In the genomic region with DNA sequence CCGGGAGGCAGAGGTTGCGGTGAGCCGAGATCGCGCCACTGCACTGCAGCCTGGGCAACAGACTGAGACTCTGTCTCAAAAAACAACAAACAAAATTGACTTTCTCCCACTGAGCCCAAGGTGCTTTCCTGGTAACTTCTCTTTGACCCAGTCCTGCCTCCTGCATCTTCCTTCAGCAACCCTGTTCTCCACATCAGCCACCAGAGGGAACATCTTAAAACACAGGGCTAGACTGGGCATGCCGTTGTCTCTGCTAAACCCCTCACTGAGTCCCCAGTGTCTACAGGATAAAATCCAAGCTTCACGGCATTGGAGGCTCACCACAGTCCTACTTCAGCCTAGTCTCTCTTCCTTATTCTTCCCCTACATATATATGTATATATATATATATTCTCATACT, we compare ENCODE assay signal across 14 cellular contexts. TPM values are rescaled to one million over a fixed set of nuclear protein-coding genes. Genes with fewer than 3 reads are reported as not detected.
DNase-seq lines count a peak whose midpoint lies in the region; ATAC-seq, FAIRE-seq and TF ChIP-seq lines count a peak whose summit lies in the region.
"Had no signal": no experiment of that assay in that cellular context is flagged by ENCODE, and none has a peak within 500 bp of the region (broad histone marks: within the 10 kb centered on the region; RNA-seq: fewer than 3 reads in every experiment).

No MANE protein-coding gene starts in this region.

- no peak for TF ChIP-seq POLR2A in A549 (IDR thresholded peaks at IDR 0.05; ENCODE audit: low read length)

- FAIRE-seq in A549 (lab: Jason Lieb, UNC): no peak
- FAIRE-seq: endothelial cell of umbilical vein had no signal

- ATAC-seq in A549: peak; percentile 71 to 92; a peak in 5 of 6 replicates
- ATAC-seq in HG02970 (IDR thresholded peaks at IDR 0.05; ENCODE audit: low FRiP score, unreplicated experiment): no peak
- no peak for ATAC-seq in activated T-helper 17 cell treated with anti-CD3 and anti-CD28 coated beads, Interleukin-2, amount 50 U/mL, for 72 hours (replicated peaks)
- no peak for ATAC-seq in stimulated activated naive CD8-positive, alpha-beta T cell treated with anti-CD3 and anti-CD28 coated beads, Interleukin-15, Interleukin-2, amounts not matched to agents 100 U/mL and 50 U/mL, for 24 hours
- ATAC-seq: activated CD4-positive, CD25-positive, alpha-beta regulatory T cell treated with anti-CD3 and anti-CD28 coated beads, Interleukin-2, amount 50 U/mL, for 24 hours had no signal

- H3K27me3 Mint-ChIP-seq in activated T-helper 17 cell treated with anti-CD3 and anti-CD28 coated beads, Interleukin-2, amount 50 U/mL, for 72 hours: peaks cover 22% of the 10 kb centered on the region
- H3K27me3 Mint-ChIP-seq: activated naive CD8-positive, alpha-beta T cell had no signal

- TF ChIP-seq CTCF in A549 (IDR thresholded peaks at IDR 0.05): no peak
- TF ChIP-seq CTCF in fibroblast of villous mesenchyme (IDR thresholded peaks at IDR 0.05; ENCODE audit: insufficient read depth, low read depth, low read length): peak; percentile 34

- CTCF ChIA-PET in A549 (lab: Yijun Ruan, JAX): interaction anchor here (0.7 to 16.9 kb wide), 7 partner anchors 10 to 205 kb away, joined by 3 to 270 read pairs (median 16); no protein-coding TSS in a partner anchor

- TF ChIP-seq EP300 in A549 (IDR thresholded peaks at IDR 0.05): no peak

- peak in 1 of 2 experiments; percentile 33; a peak in 2 of 5 replicates for TF ChIP-seq RAD21 in A549 (conservative IDR thresholded peaks at IDR 0.05 in 1 of 2, IDR thresholded peaks at IDR 0.05 in 1 of 2)

- H3K4me1 ChIP-seq in A549: no peaks in the 10 kb centered on the region

- peak; percentile 41 to 50 for DNase-seq in A549 (ENCODE audit: low read depth in 1 of 2, low spot score in 1 of 2)
- peak; percentile 40 for DNase-seq in ELF-1 (ENCODE audit: low read depth, low spot score)
- DNase-seq in OCI-M1 (lab: John Stamatoyannopoulos, UW): peak; percentile 15
- DNase-seq in fibroblast of villous mesenchyme (ENCODE audit: low read depth): peak; percentile 5
- no peak for DNase-seq in T-helper 1 cell
- no peak for DNase-seq in stimulated activated naive CD8-positive, alpha-beta T cell treated with anti-CD3 and anti-CD28 coated beads, Interleukin-15, Interleukin-2, amounts not matched to agents 100 U/mL and 50 U/mL, for 24 hours
- DNase-seq: DMS79; sigmoid colon; stimulated activated CD8-positive, alpha-beta memory T cell treated with anti-CD3 and anti-CD28 coated beads, Interleukin-4, amount 100 ng/mL, for 48 hours had no signal

- H3K4me3 ChIP-seq in A549 (no peak overlapping the region), fibroblast of villous mesenchyme (ENCODE audit: low read depth, low read length) (no peak overlapping the region)
- H3K4me3 ChIP-seq: sigmoid colon had no signal

- no peak overlapping the region for H3K27ac Mint-ChIP-seq in activated T-helper 17 cell treated with anti-CD3 and anti-CD28 coated beads, Interleukin-2, amount 50 U/mL, for 72 hours
- H3K27ac Mint-ChIP-seq: activated naive CD8-positive, alpha-beta T cell had no signal

- WGBS in A549 (ENCODE audit: missing lambda C conversion rate): 56% methylated on average over 7 of the region's 7 CpGs

- H3K36me3 Mint-ChIP-seq in activated T-helper 17 cell treated with anti-CD3 and anti-CD28 coated beads, Interleukin-2, amount 50 U/mL, for 72 hours (ENCODE audit: low read depth): no peaks in the 10 kb centered on the region
- H3K36me3 Mint-ChIP-seq: activated naive CD8-positive, alpha-beta T cell had no signal

- H3K4me3 Mint-ChIP-seq in activated T-helper 17 cell treated with anti-CD3 and anti-CD28 coated beads, Interleukin-2, amount 50 U/mL, for 72 hours: no peak overlapping the region
- H3K4me3 Mint-ChIP-seq: activated naive CD8-positive, alpha-beta T cell had no signal

- H3K4me1 Mint-ChIP-seq in activated T-helper 17 cell treated with anti-CD3 and anti-CD28 coated beads, Interleukin-2, amount 50 U/mL, for 72 hours: no peaks in the 10 kb centered on the region

- POLR2A ChIA-PET in A549 (lab: Yijun Ruan, JAX): no interaction called here

- no peak overlapping the region for H3K4me2 ChIP-seq in A549

- H3K9me3 Mint-ChIP-seq in activated T-helper 17 cell treated with anti-CD3 and anti-CD28 coated beads, Interleukin-2, amount 50 U/mL, for 72 hours: no peaks in the 10 kb centered on the region

- H3K9me3 ChIP-seq in A549: peaks cover 10% of the 10 kb centered on the region; the same call in 1 of the 3 replicates
- H3K9me3 ChIP-seq: sigmoid colon had no signal

- no peak overlapping the region for H3K27ac ChIP-seq in A549
- H3K27ac ChIP-seq: sigmoid colon had no signal

TF ChIP-seq in A549, 52 proteins besides CTCF, POLR2A, EP300 and RAD21:
- TF ChIP-seq, protein P1, sequence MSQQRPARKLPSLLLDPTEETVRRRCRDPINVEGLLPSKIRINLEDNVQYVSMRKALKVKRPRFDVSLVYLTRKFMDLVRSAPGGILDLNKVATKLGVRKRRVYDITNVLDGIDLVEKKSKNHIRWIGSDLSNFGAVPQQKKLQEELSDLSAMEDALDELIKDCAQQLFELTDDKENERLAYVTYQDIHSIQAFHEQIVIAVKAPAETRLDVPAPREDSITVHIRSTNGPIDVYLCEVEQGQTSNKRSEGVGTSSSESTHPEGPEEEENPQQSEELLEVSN (IDR thresholded peaks at IDR 0.05; ENCODE audit: borderline replicate concordance, low read depth): no peak
- peak; percentile 35; the same call in 1 of the 3 replicates for TF ChIP-seq SMC3 (IDR thresholded peaks at IDR 0.05)

RNA-seq across cellular contexts. Expression of gene KCNMB1, which starts 39.8 kb away (rescaled TPM):
- polyA plus RNA-seq in A549 (2011; rRNA removed) (not detected in 2 replicates), A549 (2017; fragmentation: RNase III; extraction: RNeasy Plus Mini Kit Qiagen cat#74134 plus additional on column Dnase treatment) (not detected in 3 replicates)
- polyA plus RNA-seq in A549 (2012; cell fraction: cytosol; rRNA removed): not detected in 2 replicates
- not detected in 2 replicates for polyA plus RNA-seq in A549 (2012; cell fraction: nucleus; rRNA removed)
- polyA minus RNA-seq in A549 (2011; rRNA and poly(A)+ RNA removed): not detected in 2 replicates
- under 0.01 TPM in 1 of 2 replicates, not detected in the other for total RNA-seq in fibroblast of villous mesenchyme
- not detected for total RNA-seq in activated T-helper 17 cell treated with anti-CD3 and anti-CD28 coated beads, Interleukin-2, amount 50 U/mL, for 72 hours

Comparison
In these comparisons a context has a peak if more than half of its experiments do, and no peak if none do; other contexts are left out.
1. ATAC-seq: peak in A549 (2 of 2); none in HG02970 (single experiment), activated T-helper 17 cell treated with anti-CD3 and anti-CD28 coated beads, Interleukin-2, amount 50 U/mL, for 72 hours (single experiment) and stimulated activated naive CD8-positive, alpha-beta T cell treated with anti-CD3 and anti-CD28 coated beads, Interleukin-15, Interleukin-2, amounts not matched to agents 100 U/mL and 50 U/mL, for 24 hours (single experiment).
2. DNase-seq: peak in A549 (2 of 2), ELF-1 (single experiment), OCI-M1 (single experiment) and fibroblast of villous mesenchyme (single experiment); none in T-helper 1 cell (0 of 5) and stimulated activated naive CD8-positive, alpha-beta T cell treated with anti-CD3 and anti-CD28 coated beads, Interleukin-15, Interleukin-2, amounts not matched to agents 100 U/mL and 50 U/mL, for 24 hours (single experiment).